ENCODE assay signal across 9 cellular contexts in genomic region chr2:241358470-241358869, GRCh38. TPM values are rescaled to one million over a fixed set of nuclear protein-coding genes. Genes with fewer than 3 reads are reported as not detected.
A peak's percentile ranks its signal among the peaks of the same experiment; 100 is the strongest.
DNase-seq lines count a peak whose midpoint lies in the region; ATAC-seq and TF ChIP-seq lines count a peak whose summit lies in the region.
"Had no signal": no experiment of that assay in that cellular context is flagged by ENCODE, and none has a peak within 500 bp of the region (broad histone marks: within the 10 kb centered on the region; RNA-seq: fewer than 3 reads in every experiment).

No MANE protein-coding gene starts in this region.

- no peak for TF ChIP-seq CTCF in natural killer cell (IDR thresholded peaks at IDR 0.05)

- H3K4me1 Mint-ChIP-seq in T-helper 2 cell treated with Interferon-gamma antibody and Interleukin-4, amounts not matched to agents 5 μg/mL and 100 μg/mL, for 36 hours (ENCODE audit: low read depth) = peaks cover 22% of the 10 kb centered on the region
- peaks cover 7 to 30% of the 10 kb centered on the region in 2 donors for H3K4me1 Mint-ChIP-seq in natural killer cell

- ATAC-seq in GM18502 (IDR thresholded peaks at IDR 0.05; ENCODE audit: poor library complexity, unreplicated experiment) = peak; percentile 40
- ATAC-seq in HG02938 (IDR thresholded peaks at IDR 0.05; ENCODE audit: unreplicated experiment) = peak; percentile 42
- ATAC-seq in natural killer cell = no peak
- ATAC-seq in HG03469 (IDR thresholded peaks at IDR 0.05; ENCODE audit: unreplicated experiment) = no peak
- ATAC-seq in HG02642 (IDR thresholded peaks at IDR 0.05; ENCODE audit: poor library complexity, unreplicated experiment) = no peak
- ATAC-seq in HG02610 (IDR thresholded peaks at IDR 0.05; ENCODE audit: unreplicated experiment) = no peak
- ATAC-seq: K562 had no signal

- DNase-seq in T-helper 2 cell treated with Interferon-gamma antibody and Interleukin-4, amounts not matched to agents 5 μg/mL and 100 μg/mL, for 36 hours (ENCODE audit: low spot score) = no peak
- no peak for DNase-seq in natural killer cell
- DNase-seq in activated effector memory CD4-positive, alpha-beta T cell treated with Interleukin-2 at 50 U/mL for 16 hours = no peak

- H3K9me3 Mint-ChIP-seq in T-helper 2 cell treated with Interferon-gamma antibody and Interleukin-4, amounts not matched to agents 5 μg/mL and 100 μg/mL, for 36 hours = no peaks in the 10 kb centered on the region
- no peaks in the 10 kb centered on the region for H3K9me3 Mint-ChIP-seq in natural killer cell

- H3K27ac Mint-ChIP-seq in T-helper 2 cell treated with Interferon-gamma antibody and Interleukin-4, amounts not matched to agents 5 μg/mL and 100 μg/mL, for 36 hours = no peak overlapping the region
- H3K27ac Mint-ChIP-seq in natural killer cell = no peak overlapping the region

- H3K36me3 Mint-ChIP-seq in T-helper 2 cell treated with Interferon-gamma antibody and Interleukin-4, amounts not matched to agents 5 μg/mL and 100 μg/mL, for 36 hours (ENCODE audit: low read depth) = peaks cover 6% of the 10 kb centered on the region
- no peaks in the 10 kb centered on the region for H3K36me3 Mint-ChIP-seq in natural killer cell

- H3K4me3 Mint-ChIP-seq in T-helper 2 cell treated with Interferon-gamma antibody and Interleukin-4, amounts not matched to agents 5 μg/mL and 100 μg/mL, for 36 hours = peak overlapping the region; percentile 31
- peak overlapping the region; percentile 2 for H3K4me3 Mint-ChIP-seq in natural killer cell

- intact Hi-C loops in natural killer cell (cut with micrococcal nuclease) = loop anchor here (5.0 to 10.0 kb wide), 4 partner anchors 86 to 526 kb away; partner anchors contain the start of gene PASK

- no peaks in the 10 kb centered on the region for H3K27me3 Mint-ChIP-seq in T-helper 2 cell treated with Interferon-gamma antibody and Interleukin-4, amounts not matched to agents 5 μg/mL and 100 μg/mL, for 36 hours (ENCODE audit: low read depth)
- no peaks in the 10 kb centered on the region for H3K27me3 Mint-ChIP-seq in natural killer cell (ENCODE audit: low read depth in 2 of 2)

RNA-seq across cellular contexts. Expression of gene FARP2, which starts 2.4 kb away (rescaled TPM):
- total RNA-seq in natural killer cell = 10 to 100 TPM; 26.8 to 40.6 (median 31.6) TPM

RNA-seq across cellular contexts. Expression of gene SEPTIN2, which starts 42.7 kb away (rescaled TPM):
- total RNA-seq in natural killer cell = 100 to 1,000 TPM; 275 to 315 (median 275) TPM

RNA-seq across cellular contexts. Expression of gene HDLBP, which starts 43.0 kb away (rescaled TPM):
- total RNA-seq in natural killer cell = 100 to 1,000 TPM; 170 to 200 (median 177) TPM

Comparison
In these comparisons a context has a peak if more than half of its experiments do, and no peak if none do; other contexts are left out.
1. ATAC-seq: peak in GM18502 (single experiment) and HG02938 (single experiment); none in natural killer cell (0 of 3), HG03469 (single experiment), HG02642 (single experiment) and HG02610 (single experiment).